Comparison of ENCODE assay signal across 14 cellular contexts in the genomic region with DNA sequence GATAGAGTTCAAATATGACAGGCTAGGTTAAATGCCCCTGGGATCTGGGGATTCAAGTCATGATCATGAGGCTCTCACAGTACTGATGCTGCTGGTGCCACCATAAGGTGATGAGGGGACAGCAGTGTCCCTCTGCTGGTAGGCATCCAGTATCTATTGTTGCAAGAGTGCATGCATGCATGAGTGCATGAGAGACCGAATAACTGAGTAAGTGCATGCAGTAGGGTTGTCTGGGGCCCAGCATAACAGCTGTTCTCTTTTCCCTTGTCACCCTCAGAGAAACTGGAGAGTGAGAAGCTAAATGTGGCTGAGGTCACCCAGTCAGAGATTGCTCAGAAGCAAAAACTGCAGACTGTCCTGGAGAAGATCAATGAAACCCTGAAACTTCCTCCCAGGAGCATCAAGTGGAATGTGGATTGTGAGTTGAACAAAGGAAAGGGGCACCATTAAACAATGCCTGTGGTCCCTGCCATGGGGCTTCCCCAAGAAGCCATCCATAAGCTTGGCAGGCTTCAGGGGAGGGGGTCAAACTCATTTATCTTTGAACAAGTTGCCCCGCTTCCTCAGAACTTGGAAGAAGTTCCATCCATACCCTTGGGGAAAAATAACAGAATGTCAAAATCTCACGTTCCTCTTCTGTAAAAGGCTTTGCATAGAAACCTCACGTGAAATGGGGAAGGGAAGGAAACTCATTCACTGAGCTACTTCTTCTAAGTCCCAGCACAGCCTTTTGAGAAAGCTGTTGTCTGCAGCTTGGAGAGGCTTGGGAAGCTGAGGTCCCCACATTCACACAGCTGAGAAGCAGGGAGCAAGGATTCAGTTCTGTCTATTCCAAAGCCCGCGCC.
A peak's percentile ranks its signal among the peaks of the same experiment; 100 is the strongest.
DNase-seq lines count a peak whose midpoint lies in the region; ATAC-seq and TF ChIP-seq lines count a peak whose summit lies in the region.
"Had no signal": no experiment of that assay in that cellular context is flagged by ENCODE, and none has a peak within 500 bp of the region (broad histone marks: within the 10 kb centered on the region; RNA-seq: fewer than 3 reads in every experiment).

No MANE protein-coding gene starts in this region.

- intact Hi-C loops in CD4-positive, alpha-beta T cell (cut with DNase I, micrococcal nuclease): loop anchor here in 1 of 2 experiments (5.0 kb wide), 1 partner anchor 164 kb away; no protein-coding TSS in a partner anchor

- no peaks in the 10 kb centered on the region for H3K79me2 ChIP-seq in fibroblast of lung (ENCODE audit: control insufficient read depth, insufficient read depth, low read length)
- peaks cover 4% of the 10 kb centered on the region for H3K79me2 ChIP-seq in smooth muscle cell (ENCODE audit: low read depth)

- WGBS in smooth muscle cell (ENCODE audit: low lambda C conversion rate): 88% methylated on average over 6 of the region's 6 CpGs

- no peak overlapping the region for H3K4me2 ChIP-seq in fibroblast of lung (ENCODE audit: extremely low read depth, insufficient read depth, low read length)
- H3K4me2 ChIP-seq in smooth muscle cell: no peak overlapping the region
- H3K4me2 ChIP-seq: BLaER1 had no signal

- CTCF ChIA-PET in CD4-positive, alpha-beta T cell (lab: Charles Lee): no interaction called here

- H3K4me1 ChIP-seq in fibroblast of lung (ENCODE audit: control insufficient read depth, extremely low read depth, insufficient read depth, low read length) (peaks cover 4% of the 10 kb centered on the region), smooth muscle cell (ENCODE audit: low read depth) (no peaks in the 10 kb centered on the region)
- H3K4me1 ChIP-seq: BLaER1 had no signal

- no peaks in the 10 kb centered on the region for H3K27me3 ChIP-seq in fibroblast of lung (ENCODE audit: control insufficient read depth, insufficient read depth, low read length)
- no peaks in the 10 kb centered on the region for H3K27me3 ChIP-seq in smooth muscle cell (ENCODE audit: low read depth)
- H3K27me3 ChIP-seq in CD4-positive, alpha-beta T cell (ENCODE audit: control insufficient read depth, insufficient read depth, low read length): no peaks in the 10 kb centered on the region
- H3K27me3 ChIP-seq: BLaER1, cardiac muscle cell had no signal

- H4K20me1 ChIP-seq in fibroblast of lung (ENCODE audit: control insufficient read depth, extremely low read depth, insufficient read depth, low read length) (no peaks in the 10 kb centered on the region), smooth muscle cell (ENCODE audit: low read depth) (no peaks in the 10 kb centered on the region)
- H4K20me1 ChIP-seq: BLaER1 had no signal

- DNase-seq in SKM-1 treated with dmso at 0.1 percent for 144 hours (lab: John Stamatoyannopoulos, UW; ENCODE audit: unreplicated experiment) (peak; percentile 10), SKM-1 (lab: John Stamatoyannopoulos, UW; ENCODE audit: unreplicated experiment) (no peak), NCI-H1694 treated with DMSO at 0.1 percent for 48 hours (lab: John Stamatoyannopoulos, UW) (peak; percentile 41), fibroblast of lung (ENCODE audit: low read depth in 2 of 2) (peak; percentile 32 to 45), smooth muscle cell (lab: John Stamatoyannopoulos, UW; ENCODE audit: unreplicated experiment) (no peak), pons (ENCODE audit: low spot score) (no peak)
- DNase-seq in activated CD4-positive, alpha-beta T cell treated with anti-CD3 and anti-CD28 coated beads for 48 hours: no peak
- DNase-seq in CD4-positive, alpha-beta T cell: no peak
- DNase-seq: activated effector memory CD4-positive, alpha-beta T cell treated with Interleukin-2 at 50 U/mL for 16 hours; KBM-7; SIG-M5; stimulated activated CD4-positive, alpha-beta T cell treated with anti-CD3 and anti-CD28 coated beads, Interleukin-4, amount 100 ng/mL, for 1 hour had no signal

- H3K9ac ChIP-seq in fibroblast of lung (ENCODE audit: insufficient read depth, low read length): no peak overlapping the region
- no peak overlapping the region for H3K9ac ChIP-seq in smooth muscle cell (ENCODE audit: low read depth)
- H3K9ac ChIP-seq: BLaER1 had no signal

- H3K4me3 Mint-ChIP-seq in CD4-positive, alpha-beta T cell: no peak overlapping the region

- TF ChIP-seq CTCF in fibroblast of lung (conservative IDR thresholded peaks at IDR 0.05 in 1 of 2, IDR thresholded peaks at IDR 0.05 in 1 of 2; ENCODE audit: low read depth in 1 of 2, low read length in 2 of 2): no peak
- peak; percentile 33 for TF ChIP-seq CTCF in smooth muscle cell (IDR thresholded peaks at IDR 0.05; ENCODE audit: borderline replicate concordance, insufficient read depth, poor library complexity, severe bottlenecking)
- no peak for TF ChIP-seq CTCF in CD4-positive, alpha-beta T cell (IDR thresholded peaks at IDR 0.05)

- H3K4me3 ChIP-seq in fibroblast of lung (replicated peaks in 1 of 4; ENCODE audit: control extremely low read depth in 1 of 4, insufficient read depth in 1 of 4, low read depth in 3 of 4, low read length in 4 of 4) (no peak overlapping the region), smooth muscle cell (no peak overlapping the region)
- H3K4me3 ChIP-seq: BLaER1, cardiac muscle cell had no signal

- no peak overlapping the region for H3K27ac ChIP-seq in fibroblast of lung (ENCODE audit: insufficient read depth, low read length)
- no peak overlapping the region for H3K27ac ChIP-seq in smooth muscle cell (ENCODE audit: low read depth)
- H3K27ac ChIP-seq in CD4-positive, alpha-beta T cell (ENCODE audit: low read depth, low read length): no peak overlapping the region
- H3K27ac ChIP-seq: BLaER1, cardiac muscle cell had no signal

- ATAC-seq in CD4-positive, alpha-beta T cell (ENCODE audit: poor library complexity): no peak

- no peaks in the 10 kb centered on the region for H3K4me1 Mint-ChIP-seq in CD4-positive, alpha-beta T cell (ENCODE audit: low read depth)

- H3K27ac Mint-ChIP-seq in CD4-positive, alpha-beta T cell: no peak overlapping the region

- no peaks in the 10 kb centered on the region for H3K36me3 Mint-ChIP-seq in CD4-positive, alpha-beta T cell (ENCODE audit: low read depth)

- no peaks in the 10 kb centered on the region for H3K9me3 Mint-ChIP-seq in CD4-positive, alpha-beta T cell

- H2AFZ ChIP-seq in fibroblast of lung (ENCODE audit: low read length) (no peak overlapping the region), smooth muscle cell (ENCODE audit: low read depth) (no peak overlapping the region)

- peaks cover 11% of the 10 kb centered on the region for H3F3A ChIP-seq in smooth muscle cell (ENCODE audit: low read depth)

- no peaks in the 10 kb centered on the region for H3K9me3 ChIP-seq in fibroblast of lung (ENCODE audit: control insufficient read depth, insufficient read depth, low read depth, low read length)
- no peaks in the 10 kb centered on the region for H3K9me3 ChIP-seq in smooth muscle cell (replicated peaks; ENCODE audit: low read depth)
- no peaks in the 10 kb centered on the region for H3K9me3 ChIP-seq in CD4-positive, alpha-beta T cell (ENCODE audit: control insufficient read depth, low read length)

- POLR2A ChIA-PET in CD4-positive, alpha-beta T cell (lab: Charles Lee): no interaction called here

- H3K36me3 ChIP-seq in fibroblast of lung (ENCODE audit: control insufficient read depth, insufficient read depth, low read length) (peaks cover 5% of the 10 kb centered on the region), smooth muscle cell (ENCODE audit: low read depth) (peaks cover 5% of the 10 kb centered on the region)
- H3K36me3 ChIP-seq: BLaER1 had no signal

- H3K27me3 Mint-ChIP-seq in CD4-positive, alpha-beta T cell: no peaks in the 10 kb centered on the region

Comparison
In these comparisons a context has a peak if more than half of its experiments do, and no peak if none do; other contexts are left out.
1. DNase-seq: peak in SKM-1 treated with dmso at 0.1 percent for 144 hours (single experiment), NCI-H1694 treated with DMSO at 0.1 percent for 48 hours (single experiment) and fibroblast of lung (2 of 2); none in SKM-1 (single experiment), smooth muscle cell (single experiment), activated CD4-positive, alpha-beta T cell treated with anti-CD3 and anti-CD28 coated beads for 48 hours (single experiment), pons (single experiment) and CD4-positive, alpha-beta T cell (0 of 10).